Comparison of ENCODE assay signal across 26 cellular contexts in genomic region chr1:90507173-90507572, GRCh38.
"Had no signal": no experiment of that assay in that cellular context is flagged by ENCODE, and none has a peak within 500 bp of the region (broad histone marks: within the 10 kb centered on the region; RNA-seq: fewer than 3 reads in every experiment).

No MANE protein-coding gene starts in this region.

- DNase-seq: activated B cell treated with CpG ODN at 0.5 μM for 24 hours; activated CD4-positive, alpha-beta memory T cell treated with anti-CD3 and anti-CD28 coated beads for 36 hours; activated CD4-positive, alpha-beta T cell treated with anti-CD3 and anti-CD28 coated beads for 4 hours; activated CD4-positive, alpha-beta T cell treated with anti-CD3 and anti-CD28 coated beads, Interleukin-2, amount 10 ng/mL, durations not matched to agents 24 days and 14 days; activated CD4-positive, alpha-beta T cell treated with anti-CD3 and anti-CD28 coated beads, Interleukin-2, amount 50 U/mL, for 1 hour; activated CD4-positive, alpha-beta T cell treated with anti-CD3 and anti-CD28 coated beads, Interleukin-2, amount 50 U/mL, for 4 hours; activated CD4-positive, CD25-positive, alpha-beta regulatory T cell treated with anti-CD3 and anti-CD28 coated beads, Interleukin-2, amount 50 U/mL, for 72 hours; activated CD8-positive, alpha-beta memory T cell treated with anti-CD3 and anti-CD28 coated beads, Interleukin-2, amount 50 U/mL, for 4 hours; activated CD8-positive, alpha-beta T cell treated with anti-CD3 and anti-CD28 coated beads for 36 hours; activated effector memory CD4-positive, alpha-beta T cell treated with anti-CD3 and anti-CD28 coated beads, Interleukin-2, amount 50 U/mL, for 16 hours; activated gamma-delta T cell treated with Interleukin-2 at 50 U/mL for 16 hours; activated naive CD4-positive, alpha-beta T cell; activated naive CD4-positive, alpha-beta T cell treated with anti-CD3 and anti-CD28 coated beads for 36 hours; activated naive CD4-positive, alpha-beta T cell treated with anti-CD3 and anti-CD28 coated beads, Interleukin-2, amount 50 U/mL, for 16 hours; activated naive CD8-positive, alpha-beta T cell treated with anti-CD3 and anti-CD28 coated beads for 36 hours; activated T-cell treated with anti-CD3 and anti-CD28 coated beads for 4 hours; activated T-cell treated with anti-CD3 and anti-CD28 coated beads, Interleukin-2, amount 50 U/mL, for 1 hour; activated T-cell treated with anti-CD3 and anti-CD28 coated beads, Interleukin-2, amount 50 U/mL, for 4 hours; activated T-cell treated with anti-CD3 and anti-CD28 coated beads, Interleukin-2, amount 50 U/mL, for 72 hours; adrenal gland; amniotic stem cell; aorta; body of pancreas; brain microvascular endothelial cell; central memory CD4-positive, alpha-beta T cell; T-helper 9 cell had no signal
